ENCODE assay signal across 9 cellular contexts in genomic region chr4:80007745-80008149, GRCh38.
DNase-seq lines count a peak whose midpoint lies in the region; ATAC-seq, FAIRE-seq and TF ChIP-seq lines count a peak whose summit lies in the region.
"Had no signal": no experiment of that assay in that cellular context is flagged by ENCODE, and none has a peak within 500 bp of the region (broad histone marks: within the 10 kb centered on the region; RNA-seq: fewer than 3 reads in every experiment).

No MANE protein-coding gene starts in this region.

- H3K27me3 Mint-ChIP-seq in astrocyte (ENCODE audit: low read depth, unreplicated experiment) = no peaks in the 10 kb centered on the region
- H3K27me3 Mint-ChIP-seq in nephron progenitor cell (ENCODE audit: low read depth, poor library complexity) = no peaks in the 10 kb centered on the region

- H3K27ac Mint-ChIP-seq in astrocyte (ENCODE audit: unreplicated experiment) (no peak overlapping the region), nephron progenitor cell (no peak overlapping the region)

- no peak overlapping the region for H3K4me3 Mint-ChIP-seq in astrocyte (ENCODE audit: unreplicated experiment)
- no peak overlapping the region for H3K4me3 Mint-ChIP-seq in nephron progenitor cell

- H3K9me3 Mint-ChIP-seq in astrocyte (ENCODE audit: unreplicated experiment) (peaks cover 7% of the 10 kb centered on the region), nephron progenitor cell (peaks cover 30% of the 10 kb centered on the region)

- FAIRE-seq in astrocyte (lab: Jason Lieb, UNC) = peak; percentile 5

- ATAC-seq in DND-41 (ENCODE audit: insufficient read depth, low read depth) (no peak), GM19397 (IDR thresholded peaks at IDR 0.05; ENCODE audit: unreplicated experiment) (peak; percentile 72), HG03135 (IDR thresholded peaks at IDR 0.05; ENCODE audit: unreplicated experiment) (peak; percentile 78), GM19324 (IDR thresholded peaks at IDR 0.05; ENCODE audit: low FRiP score, unreplicated experiment) (no peak), heart right ventricle (no peak)

- H3K9me3 ChIP-seq in DND-41 (ENCODE audit: insufficient read depth, low read length, severe bottlenecking) (peaks cover 16% of the 10 kb centered on the region), astrocyte (ENCODE audit: insufficient read depth, low read depth, low read length) (no peaks in the 10 kb centered on the region), heart right ventricle (peaks cover 0 to 21% (median 11%) of the 10 kb centered on the region in 11 donors)

- H3K4me2 ChIP-seq in DND-41 (ENCODE audit: insufficient read depth, low read length) = peak overlapping the region; percentile 29; the same call in 1 of the 2 replicates
- no peak overlapping the region for H3K4me2 ChIP-seq in astrocyte (ENCODE audit: low read length)

- H3K4me1 Mint-ChIP-seq in astrocyte (ENCODE audit: low read depth, unreplicated experiment) = peaks cover 11% of the 10 kb centered on the region
- no peaks in the 10 kb centered on the region for H3K4me1 Mint-ChIP-seq in nephron progenitor cell

- peaks cover 9% of the 10 kb centered on the region for H3K36me3 Mint-ChIP-seq in astrocyte (ENCODE audit: low read depth, unreplicated experiment)
- H3K36me3 Mint-ChIP-seq in nephron progenitor cell (ENCODE audit: low read depth) = peaks cover 76% of the 10 kb centered on the region

- H3K4me3 ChIP-seq in DND-41 (ENCODE audit: low read depth in 1 of 2, low read length in 2 of 2) = peak overlapping the region in 1 of 2 experiments; percentile 21; a peak in 1 of 4 replicates
- no peak overlapping the region for H3K4me3 ChIP-seq in astrocyte (ENCODE audit: insufficient read depth, low read depth, low read length)
- H3K4me3 ChIP-seq in heart right ventricle = no peak overlapping the region

- peaks cover 38% of the 10 kb centered on the region for H3K36me3 ChIP-seq in DND-41 (ENCODE audit: insufficient read depth, low read length)
- H3K36me3 ChIP-seq in astrocyte (ENCODE audit: insufficient read depth, low read length) = peaks cover 5% of the 10 kb centered on the region
- H3K36me3 ChIP-seq in heart right ventricle = peaks cover 0 to 47% (median 9%) of the 10 kb centered on the region in 9 donors

- H3K27ac ChIP-seq in DND-41 (ENCODE audit: low read length) (peak overlapping the region; percentile 86), astrocyte (ENCODE audit: low read depth, low read length) (no peak overlapping the region), heart right ventricle (peak overlapping the region in 2 of 10 donors; percentile 23 to 36)

- WGBS in heart right ventricle, 2 donors = 86 to 89% methylated on average over 3 of the region's 3 CpGs

- TF ChIP-seq CTCF in DND-41 (IDR thresholded peaks at IDR 0.05; ENCODE audit: borderline replicate concordance, extremely low read depth, low read length, poor library complexity, severe bottlenecking) (no peak), astrocyte (IDR thresholded peaks at IDR 0.05; ENCODE audit: insufficient read depth, low read depth, low read length) (no peak), heart right ventricle (IDR thresholded peaks at IDR 0.05) (no peak), nephron progenitor cell (IDR thresholded peaks at IDR 0.05) (no peak)

- no peak for DNase-seq in DND-41
- DNase-seq in astrocyte (ENCODE audit: low read depth) = no peak
- no peak for DNase-seq in stimulated activated CD4-positive, alpha-beta T cell treated with anti-CD3 and anti-CD28 coated beads, Interleukin-4, amount 100 ng/mL, for 24 hours
- DNase-seq in heart right ventricle = no peak
- DNase-seq in nephron progenitor cell = no peak
- DNase-seq: SHP77 treated with DMSO at 0.1 percent for 48 hours had no signal

- H2AFZ ChIP-seq in DND-41 (ENCODE audit: low read depth, low read length) (peak overlapping the region; percentile 23; the same call in 1 of the 2 replicates), astrocyte (ENCODE audit: low read depth, low read length) (no peak overlapping the region)

- H3K27me3 ChIP-seq in DND-41 (ENCODE audit: insufficient read depth, low read length, poor library complexity) (no peaks in the 10 kb centered on the region), astrocyte (ENCODE audit: insufficient read depth, low read length) (no peaks in the 10 kb centered on the region), heart right ventricle (no peaks in the 10 kb centered on the region)

- H3K79me2 ChIP-seq in DND-41 (ENCODE audit: insufficient read depth, low read length) = peaks cover 23% of the 10 kb centered on the region
- H3K79me2 ChIP-seq in astrocyte (ENCODE audit: insufficient read depth, low read length) = peaks cover 15% of the 10 kb centered on the region

- H4K20me1 ChIP-seq in DND-41 (ENCODE audit: insufficient read depth, low read length) (no peaks in the 10 kb centered on the region), astrocyte (ENCODE audit: insufficient read depth, low read length) (no peaks in the 10 kb centered on the region)

- H3K9ac ChIP-seq in DND-41 (ENCODE audit: low read depth, low read length) (peak overlapping the region; percentile 42), astrocyte (ENCODE audit: low read length) (no peak overlapping the region)

- H3K4me1 ChIP-seq in DND-41 (ENCODE audit: insufficient read depth, low read length) (peaks cover 73% of the 10 kb centered on the region), astrocyte (ENCODE audit: insufficient read depth, low read length) (peaks cover 13% of the 10 kb centered on the region), heart right ventricle (peaks cover 3 to 47% (median 20%) of the 10 kb centered on the region in 9 donors)

- intact Hi-C loops in heart right ventricle (cut with DNase I) = no loop called here

Comparison
In these comparisons a context has a peak if more than half of its experiments do, and no peak if none do; other contexts are left out.
1. ATAC-seq: peak in GM19397 (single experiment) and HG03135 (single experiment); none in DND-41 (single experiment), GM19324 (single experiment) and heart right ventricle (0 of 8).